Comparison of ENCODE assay signal across 9 cellular contexts in the genomic region with DNA sequence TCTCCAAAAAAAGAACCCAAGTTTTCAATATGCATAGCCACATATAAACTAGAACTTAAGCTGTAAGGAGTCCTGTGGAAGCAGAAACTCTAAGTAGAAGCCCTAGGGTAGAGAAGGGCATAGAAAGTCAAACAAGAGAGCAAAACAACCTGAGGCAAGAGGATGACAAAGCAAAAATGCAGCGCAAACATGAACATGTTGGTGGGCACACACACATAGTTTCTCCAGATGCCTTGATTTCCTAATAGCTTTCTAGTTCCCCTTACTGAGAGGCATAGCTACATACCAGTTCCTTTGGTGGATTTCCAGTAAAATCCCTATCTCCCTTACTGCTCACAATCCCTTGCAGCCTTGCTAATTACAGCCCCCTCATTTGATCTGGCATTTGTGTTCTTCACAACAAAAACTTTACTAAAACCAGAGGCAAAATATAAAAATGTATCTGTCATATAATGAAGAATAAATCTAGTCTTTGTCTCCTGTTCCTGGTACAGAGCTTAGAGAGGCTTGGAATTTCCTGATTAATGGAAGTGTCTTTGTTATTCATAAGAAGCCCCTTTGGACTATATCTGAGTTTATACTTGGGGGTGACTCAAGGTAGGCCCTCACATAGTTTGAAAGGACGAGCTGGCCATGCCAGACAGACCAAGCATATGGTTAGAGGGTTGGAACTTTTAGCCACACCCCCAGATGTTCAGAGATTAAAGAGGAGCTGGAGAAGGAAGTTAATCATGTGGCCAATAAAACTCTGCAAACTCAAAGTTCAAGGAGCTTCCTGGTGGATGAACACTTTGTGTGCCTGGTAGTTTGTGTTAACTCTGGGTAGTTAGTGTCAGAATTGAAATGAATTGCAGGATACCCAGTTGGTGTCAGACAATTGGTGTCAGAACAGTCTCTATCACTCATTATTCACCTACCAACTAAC. TPM values are rescaled to one million over a fixed set of nuclear protein-coding genes. Genes with fewer than 3 reads are reported as not detected.
DNase-seq lines count a peak whose midpoint lies in the region; ATAC-seq, FAIRE-seq and TF ChIP-seq lines count a peak whose summit lies in the region.
"Had no signal": no experiment of that assay in that cellular context is flagged by ENCODE, and none has a peak within 500 bp of the region (broad histone marks: within the 10 kb centered on the region; RNA-seq: fewer than 3 reads in every experiment).

No MANE protein-coding gene starts in this region.

- peaks cover 2% of the 10 kb centered on the region; the same call in 1 of the 2 replicates for H3K36me3 ChIP-seq in ACC112 (ENCODE audit: insufficient read depth, low read length)
- H3K36me3 ChIP-seq in HUES6 (ENCODE audit: control insufficient read depth, insufficient read depth, low read length) = peaks cover 41% of the 10 kb centered on the region
- H3K36me3 ChIP-seq in bronchial epithelial cell (ENCODE audit: control insufficient read depth, insufficient read depth, low read length) = no peaks in the 10 kb centered on the region
- peaks cover 0 to 4% of the 10 kb centered on the region in 2 donors for H3K36me3 ChIP-seq in left lung

- H3K27me3 ChIP-seq in ACC112 (ENCODE audit: insufficient read depth, low read length) = no peaks in the 10 kb centered on the region
- no peaks in the 10 kb centered on the region; the same call in 1 of the 2 replicates for H3K27me3 ChIP-seq in HUES6 (ENCODE audit: control insufficient read depth, insufficient read depth, low read length)
- no peaks in the 10 kb centered on the region for H3K27me3 ChIP-seq in bronchial epithelial cell (ENCODE audit: control insufficient read depth, insufficient read depth, low read length)
- peaks cover 0 to 5% of the 10 kb centered on the region in 2 donors for H3K27me3 ChIP-seq in left lung

- H2AFZ ChIP-seq in ACC112 (ENCODE audit: low read length, unreplicated experiment) = no peak overlapping the region
- H2AFZ ChIP-seq: parathyroid adenoma had no signal

- TF ChIP-seq CTCF in bronchial epithelial cell (IDR thresholded peaks at IDR 0.05; ENCODE audit: insufficient read depth, low read length, severe bottlenecking) (no peak), left lung (IDR thresholded peaks at IDR 0.05) (no peak)

- H3K9ac ChIP-seq in HUES6 (ENCODE audit: low read length) = peak overlapping the region; percentile 58
- H3K9ac ChIP-seq: parathyroid adenoma had no signal

- H3K4me1 ChIP-seq in ACC112 (ENCODE audit: control insufficient read depth, insufficient read depth, low read length, unreplicated experiment) = peaks cover 33% of the 10 kb centered on the region
- H3K4me1 ChIP-seq in HUES6 (ENCODE audit: control insufficient read depth, insufficient read depth, low read length) = peaks cover 63% of the 10 kb centered on the region
- H3K4me1 ChIP-seq in left lung = peaks cover 6 to 21% of the 10 kb centered on the region in 2 donors
- H3K4me1 ChIP-seq: parathyroid adenoma had no signal

- DNase-seq in bronchial epithelial cell (ENCODE audit: low read depth) (peak; percentile 39), left lung (no peak), NCI-H2171 (lab: John Stamatoyannopoulos, UW) (no peak), NCI-H187 treated with DMSO at 0.1 percent for 48 hours (lab: John Stamatoyannopoulos, UW) (no peak), SK-N-DZ (ENCODE audit: low spot score) (no peak)

- intact Hi-C loops in left lung (cut with DNase I) = no loop called here

- no peaks in the 10 kb centered on the region for H3K9me3 ChIP-seq in HUES6 (ENCODE audit: control insufficient read depth, insufficient read depth, low read depth, low read length)
- H3K9me3 ChIP-seq in left lung = no peaks in the 10 kb centered on the region

- H3K4me3 ChIP-seq in ACC112 (ENCODE audit: low read depth, low read length) (no peak overlapping the region), HUES6 (ENCODE audit: low read depth, low read length) (no peak overlapping the region), bronchial epithelial cell (ENCODE audit: low read depth, low read length) (no peak overlapping the region), left lung (no peak overlapping the region)

- H3K79me2 ChIP-seq in ACC112 (ENCODE audit: control insufficient read depth, insufficient read depth, low read length, unreplicated experiment) = no peaks in the 10 kb centered on the region
- H3K79me2 ChIP-seq: parathyroid adenoma had no signal

- H3K27ac ChIP-seq in ACC112 (ENCODE audit: low read depth, low read length) = peak overlapping the region; percentile 48
- peak overlapping the region; percentile 84 for H3K27ac ChIP-seq in HUES6 (ENCODE audit: low read depth, low read length)
- peak overlapping the region; percentile 22 to 80 for H3K27ac ChIP-seq in left lung
- H3K27ac ChIP-seq: parathyroid adenoma had no signal

- no peak for FAIRE-seq in bronchial epithelial cell (lab: Jason Lieb, UNC)

- peak; percentile 68 for ATAC-seq in left lung
- no peak for ATAC-seq in HG03442 (IDR thresholded peaks at IDR 0.05; ENCODE audit: unreplicated experiment)

RNA-seq across cellular contexts. Expression of gene ZCCHC13, which starts 52.7 kb away (rescaled TPM):
- not detected in 2 replicates for total RNA-seq in bronchial epithelial cell
- not detected for total RNA-seq in left lung
- not detected in 2 replicates for polyA plus RNA-seq in SK-N-DZ (2014; cell fraction: cytosol; rRNA removed)
- not detected in 2 replicates for polyA plus RNA-seq in SK-N-DZ (2014; cell fraction: nucleus; rRNA removed)
